In genomic region chr4:6177587-6178197, GRCh38 we compare ENCODE assay signal across 11 cellular contexts. TPM values are rescaled to one million over a fixed set of nuclear protein-coding genes. Genes with fewer than 3 reads are reported as not detected.
DNase-seq lines count a peak whose midpoint lies in the region; ATAC-seq, FAIRE-seq and TF ChIP-seq lines count a peak whose summit lies in the region.
"Had no signal": no experiment of that assay in that cellular context is flagged by ENCODE, and none has a peak within 500 bp of the region (broad histone marks: within the 10 kb centered on the region; RNA-seq: fewer than 3 reads in every experiment).

No MANE protein-coding gene starts in this region.

- ATAC-seq in gastroesophageal sphincter, result no peak

- H3K27ac ChIP-seq in CD4-positive, alpha-beta memory T cell (ENCODE audit: low read depth, low read length), result no peak overlapping the region
- no peak overlapping the region for H3K27ac ChIP-seq in gastroesophageal sphincter

- DNase-seq in CD4-positive, alpha-beta memory T cell, result peak; percentile 43 to 68 (median 59)
- DNase-seq in GM18507 (ENCODE audit: extremely low spot score, insufficient read length, low read depth), result peak; percentile 50
- peak; percentile 89 for DNase-seq in activated CD4-positive, alpha-beta T cell treated with anti-CD3 and anti-CD28 coated beads, Interleukin-2, amount 10 ng/mL, durations not matched to agents 24 days and 14 days
- peak; percentile 41 for DNase-seq in iPS-NIHi11 (ENCODE audit: low spot score)
- no peak for DNase-seq in endothelial cell (ENCODE audit: low spot score)
- DNase-seq in NCI-H187 treated with DMSO at 0.1 percent for 48 hours (lab: John Stamatoyannopoulos, UW), result no peak
- DNase-seq: glutamatergic neuron, midbrain, NCI-H2081, Right ventricle myocardium superior had no signal

- TF ChIP-seq POLR2A in gastroesophageal sphincter (IDR thresholded peaks at IDR 0.05), result no peak

- CTCF ChIA-PET in CD4-positive, alpha-beta memory T cell (lab: Charles Lee; ENCODE audit: partially characterized antibody), result no interaction called here

- no peaks in the 10 kb centered on the region for H3K36me3 ChIP-seq in CD4-positive, alpha-beta memory T cell (ENCODE audit: insufficient read depth, low read length)
- no peaks in the 10 kb centered on the region for H3K36me3 ChIP-seq in gastroesophageal sphincter

- 32 to 36% methylated on average over 7 to 8 of the region's 9 CpGs for WGBS in gastroesophageal sphincter (ENCODE audit: low coverage in 1 of 2), 2 donors

- TF ChIP-seq CTCF in endothelial cell (IDR thresholded peaks at IDR 0.05; ENCODE audit: unreplicated experiment) (no peak), gastroesophageal sphincter (IDR thresholded peaks at IDR 0.05) (no peak)

- POLR2A ChIA-PET in CD4-positive, alpha-beta memory T cell (lab: Charles Lee; ENCODE audit: partially characterized antibody), result interaction anchor here (0.9 to 1.2 kb wide), 3 partner anchors 21 to 23 kb away, joined by 3 to 5 read pairs (median 3); partner anchors contain the start of gene JAKMIP1

- peaks cover 0 to 8% of the 10 kb centered on the region in 2 donors for H3K36me3 Mint-ChIP-seq in CD4-positive, alpha-beta memory T cell
- H3K36me3 Mint-ChIP-seq in activated CD4-positive, alpha-beta T cell treated with anti-CD3 and anti-CD28 coated beads, Interleukin-2, amount 10 ng/mL, durations not matched to agents 24 days and 14 days (ENCODE audit: low read depth), result peaks cover 47% of the 10 kb centered on the region
- H3K36me3 Mint-ChIP-seq in endothelial cell (ENCODE audit: low read depth, unreplicated experiment), result no peaks in the 10 kb centered on the region

- peak overlapping the region in 7 of 8 donors; percentile 7 to 84 (median 57) for H3K4me3 Mint-ChIP-seq in CD4-positive, alpha-beta memory T cell
- H3K4me3 Mint-ChIP-seq in activated CD4-positive, alpha-beta T cell treated with anti-CD3 and anti-CD28 coated beads, Interleukin-2, amount 10 ng/mL, durations not matched to agents 24 days and 14 days, result peak overlapping the region; percentile 53
- no peak overlapping the region for H3K4me3 Mint-ChIP-seq in endothelial cell (ENCODE audit: unreplicated experiment)

- H3K4me1 ChIP-seq in CD4-positive, alpha-beta memory T cell (ENCODE audit: insufficient read depth, low read length), result peaks cover 70% of the 10 kb centered on the region
- no peaks in the 10 kb centered on the region for H3K4me1 ChIP-seq in gastroesophageal sphincter

- H3K27me3 Mint-ChIP-seq in CD4-positive, alpha-beta memory T cell, result no peaks in the 10 kb centered on the region
- H3K27me3 Mint-ChIP-seq in activated CD4-positive, alpha-beta T cell treated with anti-CD3 and anti-CD28 coated beads, Interleukin-2, amount 10 ng/mL, durations not matched to agents 24 days and 14 days, result no peaks in the 10 kb centered on the region
- H3K27me3 Mint-ChIP-seq in endothelial cell (ENCODE audit: unreplicated experiment), result peaks cover 14% of the 10 kb centered on the region

- peak overlapping the region in 1 of 2 donors; percentile 12 for H3K4me3 ChIP-seq in CD4-positive, alpha-beta memory T cell (ENCODE audit: low read length in 2 of 2)
- no peak overlapping the region for H3K4me3 ChIP-seq in gastroesophageal sphincter

- H3K27me3 ChIP-seq in CD4-positive, alpha-beta memory T cell (ENCODE audit: insufficient read depth, low read length), result no peaks in the 10 kb centered on the region
- peaks cover 50% of the 10 kb centered on the region for H3K27me3 ChIP-seq in gastroesophageal sphincter

- peaks cover 51 to 81% (median 65%) of the 10 kb centered on the region in 4 donors for H3K4me1 Mint-ChIP-seq in CD4-positive, alpha-beta memory T cell
- H3K4me1 Mint-ChIP-seq in activated CD4-positive, alpha-beta T cell treated with anti-CD3 and anti-CD28 coated beads, Interleukin-2, amount 10 ng/mL, durations not matched to agents 24 days and 14 days, result peaks cover 60% of the 10 kb centered on the region
- no peaks in the 10 kb centered on the region for H3K4me1 Mint-ChIP-seq in endothelial cell (ENCODE audit: unreplicated experiment)

- intact Hi-C loops in CD4-positive, alpha-beta memory T cell (cut with micrococcal nuclease), result no loop called here
- intact Hi-C loops in activated CD4-positive, alpha-beta T cell treated with anti-CD3 and anti-CD28 coated beads, Interleukin-2, amount 10 ng/mL, durations not matched to agents 24 days and 14 days (cut with micrococcal nuclease), result loop anchor here (5.0 kb wide), 1 partner anchor 45 kb away; no protein-coding TSS in a partner anchor

- H3K9me3 ChIP-seq in CD4-positive, alpha-beta memory T cell (ENCODE audit: control insufficient read depth in 1 of 2, low read length in 2 of 2), result no peaks in the 10 kb centered on the region
- H3K9me3 ChIP-seq in gastroesophageal sphincter, result peaks cover 0 to 20% (median 0%) of the 10 kb centered on the region in 3 donors

- FAIRE-seq in GM18507 (lab: Jason Lieb, UNC), result peak; percentile 72

- peak overlapping the region in 6 of 7 donors; percentile 18 to 89 (median 48) for H3K27ac Mint-ChIP-seq in CD4-positive, alpha-beta memory T cell
- peak overlapping the region; percentile 75 for H3K27ac Mint-ChIP-seq in activated CD4-positive, alpha-beta T cell treated with anti-CD3 and anti-CD28 coated beads, Interleukin-2, amount 10 ng/mL, durations not matched to agents 24 days and 14 days
- H3K27ac Mint-ChIP-seq in endothelial cell (ENCODE audit: unreplicated experiment), result no peak overlapping the region

- peaks cover 0 to 22% (median 9%) of the 10 kb centered on the region in 8 donors for H3K9me3 Mint-ChIP-seq in CD4-positive, alpha-beta memory T cell
- H3K9me3 Mint-ChIP-seq in activated CD4-positive, alpha-beta T cell treated with anti-CD3 and anti-CD28 coated beads, Interleukin-2, amount 10 ng/mL, durations not matched to agents 24 days and 14 days, result peaks cover 14% of the 10 kb centered on the region
- no peaks in the 10 kb centered on the region for H3K9me3 Mint-ChIP-seq in endothelial cell (ENCODE audit: unreplicated experiment)

- no peak for TF ChIP-seq EP300 in gastroesophageal sphincter (IDR thresholded peaks at IDR 0.05)

RNA-seq across cellular contexts. Expression of gene JAKMIP1, which starts 22.7 kb away (rescaled TPM):
- 1 to 10 TPM; 3.0 to 3.7 TPM for total RNA-seq in CD4-positive, alpha-beta memory T cell
- 10 to 100 TPM in 1 of 2 donors, 1 to 10 TPM in 1; 2.5 to 11.5 TPM for polyA plus RNA-seq in CD4-positive, alpha-beta memory T cell
- 10.3 and 11.3 TPM in 2 replicates for total RNA-seq in activated CD4-positive, alpha-beta T cell treated with anti-CD3 and anti-CD28 coated beads, Interleukin-2, amount 10 ng/mL, durations not matched to agents 24 days and 14 days
- total RNA-seq in endothelial cell (ENCODE audit: unreplicated experiment) (not detected), gastroesophageal sphincter (1 to 10 TPM in 2 of 4 donors, under 1 TPM in 1, not detected in 1; 0.39 to 4.5 (median 1.9) TPM)
- total RNA-seq: Right ventricle myocardium superior had no signal

Comparison
In these comparisons a context has a peak if more than half of its experiments do, and no peak if none do; other contexts are left out.
1. DNase-seq: peak in CD4-positive, alpha-beta memory T cell (5 of 5), GM18507 (single experiment), activated CD4-positive, alpha-beta T cell treated with anti-CD3 and anti-CD28 coated beads, Interleukin-2, amount 10 ng/mL, durations not matched to agents 24 days and 14 days (single experiment) and iPS-NIHi11 (single experiment); none in endothelial cell (single experiment) and NCI-H187 treated with DMSO at 0.1 percent for 48 hours (single experiment).